In the genomic region with DNA sequence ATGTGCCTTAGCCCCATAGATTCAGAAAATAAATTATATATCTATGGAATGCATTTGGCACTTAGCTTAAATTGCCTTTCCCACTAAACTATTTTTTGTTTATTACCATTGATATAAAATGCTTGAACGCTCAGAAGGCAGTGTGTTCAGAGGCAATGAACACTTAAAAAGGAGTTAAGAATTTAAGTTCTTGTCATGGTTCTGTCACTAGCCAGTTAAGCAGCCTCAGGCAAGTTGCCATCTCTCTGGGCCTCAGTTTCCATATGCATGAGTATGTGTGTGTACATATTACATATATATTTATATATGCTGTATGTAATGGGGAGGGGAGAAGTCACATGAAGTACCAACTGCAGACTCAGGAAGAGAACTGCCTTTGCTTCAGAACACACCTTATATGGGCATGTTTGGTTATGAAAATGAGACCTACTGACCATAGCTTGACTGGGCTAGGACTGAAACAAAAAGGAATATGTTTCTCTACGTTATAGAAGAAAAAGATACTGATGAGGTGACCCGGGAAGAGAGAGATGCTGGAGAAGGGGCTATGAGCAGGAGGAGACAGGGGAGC, we compare ENCODE assay signal across 13 cellular contexts.
DNase-seq lines count a peak whose midpoint lies in the region; ATAC-seq and TF ChIP-seq lines count a peak whose summit lies in the region.
"Had no signal": no experiment of that assay in that cellular context is flagged by ENCODE, and none has a peak within 500 bp of the region (broad histone marks: within the 10 kb centered on the region; RNA-seq: fewer than 3 reads in every experiment).

No MANE protein-coding gene starts in this region.

- no peaks in the 10 kb centered on the region for H3K36me3 Mint-ChIP-seq in T-cell
- H3K36me3 Mint-ChIP-seq in activated naive CD4-positive, alpha-beta T cell treated with anti-CD3 and anti-CD28 coated beads for 36 hours (ENCODE audit: low read depth), result no peaks in the 10 kb centered on the region

- CTCF ChIA-PET in T-cell (lab: Charles Lee), result no interaction called here
- CTCF ChIA-PET in activated naive CD4-positive, alpha-beta T cell treated with anti-CD3 and anti-CD28 coated beads for 36 hours (lab: Charles Lee), result interaction anchor here (1.2 kb wide), 1 partner anchor 303 kb away, joined by 3 read pairs; no protein-coding TSS in a partner anchor

- no peak overlapping the region for H3K27ac Mint-ChIP-seq in T-cell
- no peak overlapping the region for H3K27ac Mint-ChIP-seq in activated naive CD4-positive, alpha-beta T cell treated with anti-CD3 and anti-CD28 coated beads for 36 hours
- H3K27ac Mint-ChIP-seq: CD8-positive, alpha-beta memory T cell had no signal

- H3K4me1 Mint-ChIP-seq in T-cell, result peaks cover 9 to 15% (median 14%) of the 10 kb centered on the region in 3 donors
- H3K4me1 Mint-ChIP-seq in activated naive CD4-positive, alpha-beta T cell treated with anti-CD3 and anti-CD28 coated beads for 36 hours (ENCODE audit: low read depth), result peaks cover 7% of the 10 kb centered on the region

- peak overlapping the region; percentile 19 for H3K27ac ChIP-seq in epithelial cell of prostate
- H3K27ac ChIP-seq: SJSA1 had no signal

- no peak overlapping the region for H3K4me3 Mint-ChIP-seq in T-cell
- no peak overlapping the region for H3K4me3 Mint-ChIP-seq in activated naive CD4-positive, alpha-beta T cell treated with anti-CD3 and anti-CD28 coated beads for 36 hours
- H3K4me3 Mint-ChIP-seq: CD8-positive, alpha-beta memory T cell had no signal

- no peaks in the 10 kb centered on the region for H3K27me3 Mint-ChIP-seq in T-cell
- H3K27me3 Mint-ChIP-seq in activated naive CD4-positive, alpha-beta T cell treated with anti-CD3 and anti-CD28 coated beads for 36 hours (ENCODE audit: low read depth), result no peaks in the 10 kb centered on the region

- peaks cover 0 to 4% (median 0%) of the 10 kb centered on the region in 3 donors for H3K9me3 Mint-ChIP-seq in T-cell
- H3K9me3 Mint-ChIP-seq in activated naive CD4-positive, alpha-beta T cell treated with anti-CD3 and anti-CD28 coated beads for 36 hours, result no peaks in the 10 kb centered on the region
- H3K9me3 Mint-ChIP-seq: CD8-positive, alpha-beta memory T cell had no signal

- DNase-seq in epithelial cell of prostate (ENCODE audit: low read depth, low spot score), result no peak
- no peak for DNase-seq in T-cell
- DNase-seq in CD1c-positive myeloid dendritic cell (ENCODE audit: extremely low spot score), result no peak
- DNase-seq in activated naive CD4-positive, alpha-beta T cell treated with anti-CD3 and anti-CD28 coated beads for 36 hours, result no peak
- no peak for DNase-seq in effector CD8-positive, alpha-beta T cell (lab: John Stamatoyannopoulos, UW)
- DNase-seq: CD8-positive, alpha-beta memory T cell; NCI-H1105 treated with DMSO at 0.1 percent for 48 hours; right cardiac atrium; stimulated activated naive CD4-positive, alpha-beta T cell had no signal

- no peak for TF ChIP-seq POLR2A in GM18505 (IDR thresholded peaks at IDR 0.05; ENCODE audit: borderline replicate concordance, extremely low read depth, insufficient read depth, insufficient read length)

- intact Hi-C loops in activated naive CD4-positive, alpha-beta T cell treated with anti-CD3 and anti-CD28 coated beads for 36 hours (cut with micrococcal nuclease), result no loop called here

- ATAC-seq in GM18505 (IDR thresholded peaks at IDR 0.05; ENCODE audit: unreplicated experiment) (peak; percentile 42), GM21723 (IDR thresholded peaks at IDR 0.05; ENCODE audit: unreplicated experiment) (peak; percentile 60), HG03442 (IDR thresholded peaks at IDR 0.05; ENCODE audit: unreplicated experiment) (peak; percentile 48), T-cell (replicated peaks in 1 of 4) (no peak)
- ATAC-seq: right cardiac atrium had no signal

- POLR2A ChIA-PET in T-cell (lab: Charles Lee), result no interaction called here

Comparison
In these comparisons a context has a peak if more than half of its experiments do, and no peak if none do; other contexts are left out.
1. ATAC-seq: peak in GM18505 (single experiment), GM21723 (single experiment) and HG03442 (single experiment); none in T-cell (0 of 4).